In the genomic region with DNA sequence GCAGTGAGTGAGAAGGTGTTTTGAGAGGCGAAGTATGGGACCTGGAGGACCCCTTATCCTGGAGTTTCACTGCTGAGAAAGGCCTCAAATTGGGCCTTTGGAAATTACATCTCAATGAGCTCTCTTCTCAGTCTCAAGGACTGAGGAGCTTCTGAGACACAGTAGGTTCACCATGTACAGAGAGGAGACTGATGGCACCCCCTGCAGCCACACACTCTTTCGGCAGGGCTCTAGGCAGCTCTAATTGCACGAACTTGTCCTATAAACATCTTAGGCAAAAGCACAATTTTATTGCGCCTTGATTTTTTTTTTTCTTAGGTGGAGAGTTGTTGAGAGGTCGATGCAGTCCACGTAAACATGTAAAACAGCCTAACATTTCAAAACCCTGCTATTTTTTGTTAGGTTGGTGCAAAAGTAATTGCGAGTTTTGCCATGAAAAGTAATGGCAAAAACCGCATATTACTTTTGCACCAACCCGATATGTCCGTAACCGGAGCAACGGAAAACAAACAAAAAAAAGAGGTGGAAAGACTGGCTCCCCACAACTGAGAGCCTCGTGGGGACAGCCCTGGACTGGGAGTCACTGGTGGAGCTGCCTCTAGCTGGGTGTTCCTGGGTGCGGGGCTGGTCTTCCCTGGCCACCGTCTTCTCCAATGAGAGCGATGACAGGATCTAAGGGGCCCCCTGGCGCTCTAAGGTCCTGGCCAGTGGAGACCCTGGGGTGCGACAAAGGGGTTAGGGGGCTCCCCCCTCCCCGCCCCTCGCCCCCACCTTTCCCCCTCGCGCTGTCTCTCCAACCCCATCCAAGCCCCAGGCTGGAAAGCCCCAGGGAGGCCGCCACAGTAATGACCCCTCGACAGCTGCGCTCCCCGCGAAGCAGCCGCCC, we compare ENCODE assay signal across 16 cellular contexts.
DNase-seq lines count a peak whose midpoint lies in the region; ATAC-seq, FAIRE-seq and TF ChIP-seq lines count a peak whose summit lies in the region.
"Had no signal": no experiment of that assay in that cellular context is flagged by ENCODE, and none has a peak within 500 bp of the region (broad histone marks: within the 10 kb centered on the region; RNA-seq: fewer than 3 reads in every experiment).

No MANE protein-coding gene starts in this region.

- TF ChIP-seq CTCF in K562 (IDR thresholded peaks at IDR 0.05 in 2 of 3, conservative IDR thresholded peaks at IDR 0.05 in 1 of 3; ENCODE audit: insufficient read depth in 2 of 3, low read depth in 1 of 3, low read length in 3 of 3): no peak
- no peak for TF ChIP-seq CTCF in stomach (IDR thresholded peaks at IDR 0.05)

- peak; percentile 53; the same call in 1 of the 3 replicates for ATAC-seq in K562
- no peak for ATAC-seq in GM18520 (IDR thresholded peaks at IDR 0.05; ENCODE audit: unreplicated experiment)
- no peak for ATAC-seq in GM19035 (IDR thresholded peaks at IDR 0.05; ENCODE audit: unreplicated experiment)
- no peak for ATAC-seq in activated T-cell treated with anti-CD3 and anti-CD28 coated beads, Interleukin-2, amount 50 U/mL, for 4 hours
- ATAC-seq: activated CD8-positive, alpha-beta T cell treated with anti-CD3 and anti-CD28 coated beads for 36 hours; CD8-positive, alpha-beta T cell; left ventricle myocardium superior had no signal

- intact Hi-C loops in K562 (cut with micrococcal nuclease) (no loop called here), stomach (cut with DNase I; ENCODE audit: low total_unique reads) (no loop called here)

- no peaks in the 10 kb centered on the region for H3K79me2 ChIP-seq in K562 (ENCODE audit: control insufficient read depth, insufficient read depth, low read length)

- H3K27ac ChIP-seq in K562 (ENCODE audit: extremely low read depth, low read depth, low read length): no peak overlapping the region
- no peak overlapping the region for H3K27ac ChIP-seq in stomach

- no peaks in the 10 kb centered on the region for H4K20me1 ChIP-seq in K562 (replicated peaks; ENCODE audit: control insufficient read depth, insufficient read depth, low read length)

- H3K9me3 Mint-ChIP-seq in activated T-cell treated with anti-CD3 and anti-CD28 coated beads, Interleukin-2, amount 50 U/mL, for 4 hours: no peaks in the 10 kb centered on the region
- H3K9me3 Mint-ChIP-seq: activated CD8-positive, alpha-beta T cell treated with anti-CD3 and anti-CD28 coated beads for 36 hours; CD8-positive, alpha-beta T cell; IgD-negative memory B cell had no signal

- BruUV-seq in K562 (replicated peaks; lab: Mats Ljungman, UMichigan): no TSS peak

- no peak overlapping the region for H2AFZ ChIP-seq in K562 (ENCODE audit: low read depth, low read length)

- H3K4me3 Mint-ChIP-seq in activated T-cell treated with anti-CD3 and anti-CD28 coated beads, Interleukin-2, amount 50 U/mL, for 4 hours: no peak overlapping the region
- H3K4me3 Mint-ChIP-seq: activated CD8-positive, alpha-beta T cell treated with anti-CD3 and anti-CD28 coated beads for 36 hours; CD8-positive, alpha-beta T cell; IgD-negative memory B cell had no signal

- H3K36me3 ChIP-seq in K562 (ENCODE audit: control insufficient read depth, insufficient read depth, low read length): no peaks in the 10 kb centered on the region
- H3K36me3 ChIP-seq in stomach: no peaks in the 10 kb centered on the region

- no peaks in the 10 kb centered on the region for H3K9me1 ChIP-seq in K562 (ENCODE audit: control insufficient read depth, insufficient read depth, low read length)

- no peak for TF ChIP-seq RAD21 in K562 (CRISPR knock-in tag; conservative IDR thresholded peaks at IDR 0.05 in 1 of 2, IDR thresholded peaks at IDR 0.05 in 1 of 2)

- WGBS in K562 (ENCODE audit: insufficient coverage, low coverage, missing lambda C conversion rate): 7% methylated on average over 15 of the region's 28 CpGs
- 39 to 57% (median 50%) methylated on average over 16 to 28 of the region's 28 CpGs for WGBS in stomach, 5 donors

- TF ChIP-seq EP300 in K562 (IDR thresholded peaks at IDR 0.05; ENCODE audit: low read length): no peak
- no peak for TF ChIP-seq EP300 in stomach (IDR thresholded peaks at IDR 0.05)

- H3K27me3 ChIP-seq in K562 (ENCODE audit: control insufficient read depth in 2 of 2, insufficient read depth in 2 of 2, low read length in 2 of 2): peaks cover 4 to 36% of the 10 kb centered on the region in 2 experiments; a peak in 4 of 5 replicates
- H3K27me3 ChIP-seq in stomach: peaks cover 0 to 39% (median 13%) of the 10 kb centered on the region in 3 donors

- H3K4me1 ChIP-seq in K562 (replicated peaks in 1 of 2; ENCODE audit: control insufficient read depth in 2 of 2, insufficient read depth in 2 of 2, low read length in 2 of 2): no peaks in the 10 kb centered on the region
- peaks cover 0 to 15% (median 8%) of the 10 kb centered on the region in 4 donors for H3K4me1 ChIP-seq in stomach

- POLR2A ChIA-PET in K562 (lab: Yijun Ruan, JAX): interaction anchor here (1.3 kb wide), 1 partner anchor 10 kb away, joined by 5 read pairs; no protein-coding TSS in a partner anchor

- H3K27me3 Mint-ChIP-seq in activated T-cell treated with anti-CD3 and anti-CD28 coated beads, Interleukin-2, amount 50 U/mL, for 4 hours (ENCODE audit: low read depth): peaks cover 42% of the 10 kb centered on the region

- in situ Hi-C loops in K562 (cut with MboI): no loop called here

- H3K36me3 Mint-ChIP-seq in activated T-cell treated with anti-CD3 and anti-CD28 coated beads, Interleukin-2, amount 50 U/mL, for 4 hours (ENCODE audit: insufficient read depth): no peaks in the 10 kb centered on the region
- H3K36me3 Mint-ChIP-seq: CD8-positive, alpha-beta T cell; IgD-negative memory B cell had no signal

- no peak overlapping the region for H3K9ac ChIP-seq in K562 (ENCODE audit: insufficient read depth in 1 of 2, low read depth in 2 of 2, low read length in 2 of 2)

- no peaks in the 10 kb centered on the region for H3K4me1 Mint-ChIP-seq in activated T-cell treated with anti-CD3 and anti-CD28 coated beads, Interleukin-2, amount 50 U/mL, for 4 hours (ENCODE audit: low read depth)
- H3K4me1 Mint-ChIP-seq: IgD-negative memory B cell had no signal

- H3K4me3 ChIP-seq in K562 (no peak overlapping the region), stomach (peak overlapping the region; percentile 22 to 40 (median 34))

- DNase-seq in NCI-H2107 treated with DMSO at 0.1 percent for 48 hours (lab: John Stamatoyannopoulos, UW; ENCODE audit: unreplicated experiment) (peak; percentile 68), NCI-H2107 (lab: John Stamatoyannopoulos, UW) (no peak), NCI-H2171 (lab: John Stamatoyannopoulos, UW) (peak; percentile 78), K562 (ENCODE audit: extremely low read depth in 1 of 4, low spot score in 3 of 4) (no peak), stomach (no peak)
- no peak for DNase-seq in activated T-cell treated with anti-CD3 and anti-CD28 coated beads, Interleukin-2, amount 50 U/mL, for 4 hours
- DNase-seq: activated CD8-positive, alpha-beta T cell treated with anti-CD3 and anti-CD28 coated beads for 36 hours; activated effector memory CD4-positive, alpha-beta T cell treated with Interleukin-2 at 50 U/mL for 16 hours; CD8-positive, alpha-beta T cell; left ventricle myocardium superior; substantia nigra; T1000 had no signal

- H3K9me3 ChIP-seq in K562 (replicated peaks; ENCODE audit: control insufficient read depth, insufficient read depth, low read depth, low read length) (no peaks in the 10 kb centered on the region), stomach (no peaks in the 10 kb centered on the region)

- FAIRE-seq in K562 (lab: Jason Lieb, UNC): no peak
- FAIRE-seq: endothelial cell of umbilical vein had no signal

- TF ChIP-seq POLR2A in K562 (conservative IDR thresholded peaks at IDR 0.05): no peak
- no peak for TF ChIP-seq POLR2A in stomach (IDR thresholded peaks at IDR 0.05)

- H3K4me2 ChIP-seq in K562 (ENCODE audit: insufficient read depth, low read length): no peak overlapping the region

- CTCF ChIA-PET in K562 (lab: Yijun Ruan, JAX; ENCODE audit: low intra/inter-chr PET ratio): no interaction called here

TF ChIP-seq in K562, 482 proteins besides CTCF, POLR2A, EP300 and RAD21:
- TF ChIP-seq, protein P1, sequence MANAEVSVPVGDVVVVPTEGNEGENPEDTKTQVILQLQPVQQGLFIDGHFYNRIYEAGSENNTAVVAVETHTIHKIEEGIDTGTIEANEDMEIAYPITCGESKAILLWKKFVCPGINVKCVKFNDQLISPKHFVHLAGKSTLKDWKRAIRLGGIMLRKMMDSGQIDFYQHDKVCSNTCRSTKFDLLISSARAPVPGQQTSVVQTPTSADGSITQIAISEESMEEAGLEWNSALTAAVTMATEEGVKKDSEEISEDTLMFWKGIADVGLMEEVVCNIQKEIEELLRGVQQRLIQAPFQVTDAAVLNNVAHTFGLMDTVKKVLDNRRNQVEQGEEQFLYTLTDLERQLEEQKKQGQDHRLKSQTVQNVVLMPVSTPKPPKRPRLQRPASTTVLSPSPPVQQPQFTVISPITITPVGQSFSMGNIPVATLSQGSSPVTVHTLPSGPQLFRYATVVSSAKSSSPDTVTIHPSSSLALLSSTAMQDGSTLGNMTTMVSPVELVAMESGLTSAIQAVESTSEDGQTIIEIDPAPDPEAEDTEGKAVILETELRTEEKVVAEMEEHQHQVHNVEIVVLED (CRISPR knock-in tag; IDR thresholded peaks at IDR 0.05): no peak
- TF ChIP-seq YY1 (IDR thresholded peaks at IDR 0.05; ENCODE audit: borderline replicate concordance in 1 of 3, control insufficient read depth in 1 of 3, extremely low read depth in 1 of 3, insufficient read depth in 3 of 3, insufficient read length in 1 of 3, insufficient replicate concordance in 2 of 3, low read depth in 1 of 3, low read length in 2 of 3) (no peak), KDM4B (IDR thresholded peaks at IDR 0.05; ENCODE audit: borderline replicate concordance in 2 of 2, low read depth in 1 of 2) (no peak), RFX1 (IDR thresholded peaks at IDR 0.05) (peak; percentile 6; the same call in 1 of the 2 replicates), SMAD1 (IDR thresholded peaks at IDR 0.05; ENCODE audit: low read depth, low read length, partially characterized antibody) (no peak)

Comparison
In these comparisons a context has a peak if more than half of its experiments do, and no peak if none do; other contexts are left out.
1. DNase-seq: peak in NCI-H2107 treated with DMSO at 0.1 percent for 48 hours (single experiment) and NCI-H2171 (single experiment); none in NCI-H2107 (single experiment), K562 (0 of 4), stomach (single experiment) and activated T-cell treated with anti-CD3 and anti-CD28 coated beads, Interleukin-2, amount 50 U/mL, for 4 hours (single experiment).